In genomic region chr2:42254186-42254911, GRCh38 we compare ENCODE assay signal across 20 cellular contexts.
DNase-seq lines count a peak whose midpoint lies in the region; ATAC-seq and TF ChIP-seq lines count a peak whose summit lies in the region.
"Had no signal": no experiment of that assay in that cellular context is flagged by ENCODE, and none has a peak within 500 bp of the region (broad histone marks: within the 10 kb centered on the region; RNA-seq: fewer than 3 reads in every experiment).

No MANE protein-coding gene starts in this region.

- no peaks in the 10 kb centered on the region for H3K27me3 Mint-ChIP-seq in CD4-positive, CD25-positive, alpha-beta regulatory T cell
- H3K27me3 Mint-ChIP-seq in T-helper 17 cell = no peaks in the 10 kb centered on the region
- H3K27me3 Mint-ChIP-seq: type B pancreatic cell had no signal

- H3K36me3 ChIP-seq in CD4-positive, CD25-positive, alpha-beta regulatory T cell (ENCODE audit: control insufficient read depth, insufficient read depth, low read length) = peaks cover 38% of the 10 kb centered on the region
- H3K36me3 ChIP-seq in GM06990 (ENCODE audit: control insufficient read depth, insufficient read depth, low read length) = peaks cover 2% of the 10 kb centered on the region
- H3K36me3 ChIP-seq: adrenal gland had no signal

- H3K9me3 ChIP-seq in CD4-positive, CD25-positive, alpha-beta regulatory T cell (ENCODE audit: control insufficient read depth in 2 of 2, low read length in 2 of 2) = no peaks in the 10 kb centered on the region
- no peaks in the 10 kb centered on the region for H3K9me3 ChIP-seq in T-helper 17 cell (ENCODE audit: control insufficient read depth, low read length, poor library complexity, severe bottlenecking)
- H3K9me3 ChIP-seq: adrenal gland, BE2C, heart right ventricle, left lung, psoas muscle, SJCRH30 had no signal

- peaks cover 25% of the 10 kb centered on the region for H3K36me3 Mint-ChIP-seq in CD4-positive, CD25-positive, alpha-beta regulatory T cell
- H3K36me3 Mint-ChIP-seq in T-helper 17 cell (ENCODE audit: low read depth) = peaks cover 5% of the 10 kb centered on the region

- no peak overlapping the region for H3K27ac ChIP-seq in CD4-positive, CD25-positive, alpha-beta regulatory T cell (ENCODE audit: insufficient read depth, low read length, poor library complexity, severe bottlenecking)
- H3K27ac ChIP-seq: adrenal gland, heart right ventricle, left lung, PC-9, psoas muscle, SJCRH30 had no signal

- peaks cover 0 to 2% (median 0%) of the 10 kb centered on the region in 7 donors for H3K9me3 Mint-ChIP-seq in CD4-positive, CD25-positive, alpha-beta regulatory T cell
- H3K9me3 Mint-ChIP-seq: T-helper 1 cell treated with Interleukin-12 subunit alpha and Interleukin-12 subunit beta and Interleukin-4 antibody, amounts not matched to agents 30 μg/mL and 1 μg/mL, for 36 hours; type B pancreatic cell had no signal

- H3K4me1 ChIP-seq in CD4-positive, CD25-positive, alpha-beta regulatory T cell (ENCODE audit: control insufficient read depth, insufficient read depth, low read length, poor library complexity, severe bottlenecking) = peaks cover 42% of the 10 kb centered on the region
- H3K4me1 ChIP-seq: BE2C had no signal

- DNase-seq in CD4-positive, CD25-positive, alpha-beta regulatory T cell = no peak
- DNase-seq in GM06990 (ENCODE audit: extremely low read depth, insufficient read length) = peak; percentile 7
- no peak for DNase-seq in T-helper 17 cell
- peak; percentile 26 for DNase-seq in fibroblast of the conjunctiva (ENCODE audit: low read depth)
- DNase-seq in NCI-H2171 treated with DMSO at 0.1 percent for 48 hours (lab: John Stamatoyannopoulos, UW) = no peak
- DNase-seq in COLO829 (ENCODE audit: low spot score) = no peak
- no peak for DNase-seq in DMS79 (lab: John Stamatoyannopoulos, UW)
- DNase-seq: activated CD8-positive, alpha-beta T cell treated with anti-CD3 and anti-CD28 coated beads, Interleukin-2, amount 10 ng/mL, durations not matched to agents 7 days and 5 days; activated T-cell treated with anti-CD3 and anti-CD28 coated beads, Interleukin-2, amount 50 U/mL, for 1 hour; adrenal gland; BE2C; heart right ventricle; left lung; PC-9; psoas muscle; SJCRH30; stimulated activated CD4-positive, alpha-beta T cell treated with anti-CD3 and anti-CD28 coated beads, Interleukin-1b, Interleukin-23, amount 100 ng/mL, for 48 hours had no signal

- no peak for ATAC-seq in CD4-positive, CD25-positive, alpha-beta regulatory T cell (ENCODE audit: low read depth in 2 of 2)
- no peak for ATAC-seq in T-helper 17 cell
- ATAC-seq: activated CD8-positive, alpha-beta T cell treated with anti-CD3 and anti-CD28 coated beads, Interleukin-2, amount 10 ng/mL, durations not matched to agents 7 days and 5 days; heart right ventricle; left lung; psoas muscle had no signal

- H3K4me1 Mint-ChIP-seq in CD4-positive, CD25-positive, alpha-beta regulatory T cell = peaks cover 51 to 93% (median 65%) of the 10 kb centered on the region in 4 donors
- peaks cover 47% of the 10 kb centered on the region for H3K4me1 Mint-ChIP-seq in T-helper 17 cell

- no peaks in the 10 kb centered on the region for H3K27me3 ChIP-seq in CD4-positive, CD25-positive, alpha-beta regulatory T cell (ENCODE audit: control insufficient read depth, insufficient read depth, low read length)
- H3K27me3 ChIP-seq in GM06990 (replicated peaks; ENCODE audit: control insufficient read depth, insufficient read depth, low read length) = no peaks in the 10 kb centered on the region
- H3K27me3 ChIP-seq: adrenal gland, BE2C, heart right ventricle, left lung, SJCRH30 had no signal

- H3K4me3 ChIP-seq in CD4-positive, CD25-positive, alpha-beta regulatory T cell (ENCODE audit: low read depth, low read length) = no peak overlapping the region
- H3K4me3 ChIP-seq in GM06990 (replicated peaks; ENCODE audit: low read depth, low read length) = no peak overlapping the region
- H3K4me3 ChIP-seq: adrenal gland, heart right ventricle, left lung, PC-9, psoas muscle, SJCRH30 had no signal

- H3K4me3 Mint-ChIP-seq in CD4-positive, CD25-positive, alpha-beta regulatory T cell = peak overlapping the region in 3 of 4 donors; percentile 10 to 18 (median 11)
- peak overlapping the region; percentile 46 for H3K4me3 Mint-ChIP-seq in T-helper 17 cell
- H3K4me3 Mint-ChIP-seq: activated CD8-positive, alpha-beta T cell treated with anti-CD3 and anti-CD28 coated beads, Interleukin-2, amount 10 ng/mL, durations not matched to agents 7 days and 5 days; neural crest cell; T-helper 1 cell treated with Interleukin-12 subunit alpha and Interleukin-12 subunit beta and Interleukin-4 antibody, amounts not matched to agents 30 μg/mL and 1 μg/mL, for 36 hours; type B pancreatic cell had no signal

- peak overlapping the region in 2 of 3 donors; percentile 44 to 92 for H3K27ac Mint-ChIP-seq in CD4-positive, CD25-positive, alpha-beta regulatory T cell
- H3K27ac Mint-ChIP-seq in T-helper 17 cell = peak overlapping the region; percentile 89
- H3K27ac Mint-ChIP-seq: activated CD8-positive, alpha-beta T cell treated with anti-CD3 and anti-CD28 coated beads, Interleukin-2, amount 10 ng/mL, durations not matched to agents 7 days and 5 days; T-helper 1 cell treated with Interleukin-12 subunit alpha and Interleukin-12 subunit beta and Interleukin-4 antibody, amounts not matched to agents 30 μg/mL and 1 μg/mL, for 36 hours; type B pancreatic cell had no signal

- TF ChIP-seq CTCF in GM06990 (IDR thresholded peaks at IDR 0.05; ENCODE audit: insufficient read depth, low read length, poor library complexity, severe bottlenecking) = no peak

Comparison
In these comparisons a context has a peak if more than half of its experiments do, and no peak if none do; other contexts are left out.
1. DNase-seq: peak in GM06990 (single experiment) and fibroblast of the conjunctiva (single experiment); none in CD4-positive, CD25-positive, alpha-beta regulatory T cell (0 of 3), T-helper 17 cell (0 of 3), NCI-H2171 treated with DMSO at 0.1 percent for 48 hours (single experiment), COLO829 (single experiment) and DMS79 (single experiment).